Comparison of ENCODE assay signal across 7 cellular contexts in the genomic region with DNA sequence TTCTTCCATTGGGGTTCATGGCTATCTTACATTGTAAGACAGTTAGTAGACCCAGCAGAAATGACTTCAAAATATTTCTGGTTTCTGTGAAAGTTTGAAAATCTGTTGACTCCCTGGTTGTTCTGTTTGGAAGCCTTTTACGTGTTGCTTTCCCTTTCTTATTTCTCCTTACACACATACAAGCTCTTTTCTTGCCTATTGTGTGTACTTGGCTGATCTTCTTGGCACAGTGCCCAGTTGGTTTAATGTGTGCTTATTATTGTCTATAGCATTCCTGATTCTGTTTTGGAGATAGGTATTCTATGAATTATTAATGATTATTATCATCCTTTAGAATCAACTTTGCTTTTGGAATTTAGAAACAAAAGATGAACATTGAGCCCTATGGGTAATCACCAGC.
A peak's percentile ranks its signal among the peaks of the same experiment; 100 is the strongest.
DNase-seq lines count a peak whose midpoint lies in the region; ATAC-seq, FAIRE-seq and TF ChIP-seq lines count a peak whose summit lies in the region.
"Not testable (repeated sequence)": the region's sequence is repeated elsewhere in the genome, so short reads cannot be mapped to it uniquely, and the experiment has no call there.

No MANE protein-coding gene starts in this region.

- TF ChIP-seq CTCF in epithelial cell of esophagus (IDR thresholded peaks at IDR 0.05; ENCODE audit: insufficient read depth, low read depth, low read length, missing control alignments); heart left ventricle (IDR thresholded peaks at IDR 0.05); mesothelial cell of epicardium (IDR thresholded peaks at IDR 0.05; ENCODE audit: unreplicated experiment): not testable (repeated sequence)

- H3K27me3 Mint-ChIP-seq in mesothelial cell of epicardium (ENCODE audit: low read depth), result not testable (repeated sequence)

- H3K9me3 Mint-ChIP-seq in mesothelial cell of epicardium, result not testable (repeated sequence)

- not testable (repeated sequence) for H3K4me3 Mint-ChIP-seq in mesothelial cell of epicardium

- not testable (repeated sequence) for H3K4me3 ChIP-seq in epithelial cell of esophagus (ENCODE audit: low read length); heart left ventricle; small intestine (ENCODE audit: low read depth in 1 of 2, low read length in 2 of 2)

- not testable (repeated sequence) for H3K27ac Mint-ChIP-seq in mesothelial cell of epicardium

- not testable (repeated sequence) for H3K27me3 ChIP-seq in heart left ventricle; small intestine (ENCODE audit: control insufficient read depth in 2 of 2, insufficient read depth in 2 of 2, low read length in 2 of 2)

- not testable (repeated sequence) for H3K9me3 ChIP-seq in heart left ventricle; small intestine (ENCODE audit: control insufficient read depth, low read depth)

- TF ChIP-seq POLR2A in heart left ventricle (IDR thresholded peaks at IDR 0.05), result not testable (repeated sequence)

- not testable (repeated sequence) for H3K4me1 ChIP-seq in heart left ventricle; small intestine (ENCODE audit: control insufficient read depth in 2 of 2, insufficient read depth in 1 of 2, low read depth in 1 of 2, low read length in 1 of 2)

- ATAC-seq in heart left ventricle, result not testable (repeated sequence)

- H3K36me3 ChIP-seq in heart left ventricle; small intestine (ENCODE audit: control insufficient read depth in 2 of 2, insufficient read depth in 2 of 2, low read length in 2 of 2): not testable (repeated sequence)

- H3K36me3 Mint-ChIP-seq in mesothelial cell of epicardium, result not testable (repeated sequence)

- peak; percentile 8 for DNase-seq in ELR (ENCODE audit: low read depth)
- DNase-seq in NAMALWA (ENCODE audit: low spot score), result peak; percentile 1
- DNase-seq in astrocyte of the hippocampus (ENCODE audit: low read depth, low spot score), result peak; percentile 40
- DNase-seq in epithelial cell of esophagus (ENCODE audit: low read depth), result peak; percentile 9
- DNase-seq in heart left ventricle, result peak in 4 of 5 donors; percentile 8 to 20 (median 16)
- peak; percentile 26 to 38 for DNase-seq in mesothelial cell of epicardium (ENCODE audit: low spot score in 2 of 2, unreplicated experiment in 2 of 2)
- peak; percentile 2 for DNase-seq in small intestine

- intact Hi-C loops in heart left ventricle (cut with DNase I), result not testable (repeated sequence)

- not testable (repeated sequence) for FAIRE-seq in small intestine (lab: Jason Lieb, UNC)

- H3K27ac ChIP-seq in heart left ventricle; small intestine (ENCODE audit: low read depth in 1 of 2, low read length in 1 of 2): not testable (repeated sequence)

- not testable (repeated sequence) for H3K4me1 Mint-ChIP-seq in mesothelial cell of epicardium

- WGBS in heart left ventricle, 4 donors, result 48 to 54% (median 51%) methylated on average over 1 of the region's 1 CpG
- 16 to 45% (median 32%) methylated on average over 1 of the region's 1 CpG for WGBS in small intestine, 3 donors
